Comparison of ENCODE assay signal across 24 cellular contexts in genomic region chr17:9079461-9080103, GRCh38. TPM values are rescaled to one million over a fixed set of nuclear protein-coding genes. Genes with fewer than 3 reads are reported as not detected.
A peak's percentile ranks its signal among the peaks of the same experiment; 100 is the strongest.
DNase-seq lines count a peak whose midpoint lies in the region; ATAC-seq and TF ChIP-seq lines count a peak whose summit lies in the region.
"Had no signal": no experiment of that assay in that cellular context is flagged by ENCODE, and none has a peak within 500 bp of the region (broad histone marks: within the 10 kb centered on the region; RNA-seq: fewer than 3 reads in every experiment).

No MANE protein-coding gene starts in this region.

- peaks cover 13% of the 10 kb centered on the region for H3K27me3 Mint-ChIP-seq in activated naive CD4-positive, alpha-beta T cell treated with anti-CD3 and anti-CD28 coated beads, Interleukin-2, amount 10 ng/mL, durations not matched to agents 7 days and 5 days
- no peaks in the 10 kb centered on the region for H3K27me3 Mint-ChIP-seq in activated T-helper 17 cell treated with anti-CD3 and anti-CD28 coated beads, Interleukin-2, amount 50 U/mL, for 72 hours

- H3K4me1 ChIP-seq in spleen = no peaks in the 10 kb centered on the region
- H3K4me1 ChIP-seq: left lung, psoas muscle had no signal

- H3K9me3 Mint-ChIP-seq in activated naive CD4-positive, alpha-beta T cell treated with anti-CD3 and anti-CD28 coated beads, Interleukin-2, amount 10 ng/mL, durations not matched to agents 7 days and 5 days = peaks cover 11% of the 10 kb centered on the region
- peaks cover 5 to 7% of the 10 kb centered on the region in 2 donors for H3K9me3 Mint-ChIP-seq in activated naive CD4-positive, alpha-beta T cell treated with anti-CD3 and anti-CD28 coated beads, Interleukin-2, amount 50 U/mL, for 72 hours
- peaks cover 4% of the 10 kb centered on the region for H3K9me3 Mint-ChIP-seq in activated T-helper 17 cell treated with anti-CD3 and anti-CD28 coated beads, Interleukin-2, amount 50 U/mL, for 72 hours

- peak; percentile 26 for DNase-seq in activated naive CD4-positive, alpha-beta T cell treated with anti-CD3 and anti-CD28 coated beads, Interleukin-2, amount 10 ng/mL, durations not matched to agents 7 days and 5 days
- no peak for DNase-seq in activated naive CD4-positive, alpha-beta T cell treated with anti-CD3 and anti-CD28 coated beads, Interleukin-2, amount 50 U/mL, for 72 hours (ENCODE audit: low spot score in 2 of 2)
- DNase-seq in GDM1 (lab: John Stamatoyannopoulos, UW) (peak; percentile 26), spleen (no peak), H4 (ENCODE audit: low spot score) (no peak), GM19238 (ENCODE audit: insufficient read length, low spot score) (no peak)
- no peak for DNase-seq in stimulated activated CD4-positive, alpha-beta T cell treated with anti-CD3 and anti-CD28 coated beads, Interleukin-4, amount 100 ng/mL, for 4 hours
- DNase-seq: activated effector memory CD4-positive, alpha-beta T cell treated with Interleukin-2 at 50 U/mL for 16 hours; cerebellar nuclear complex; COR-L47; effector CD4-positive, alpha-beta T cell; esophagus squamous epithelium; glutamatergic neuron; KBM-7; midbrain; NCI-H1048; NCI-H2081; psoas muscle; SHP77; stimulated activated CD4-positive, alpha-beta T cell treated with anti-CD3 and anti-CD28 coated beads, Interleukin-4, amount 100 ng/mL, for 24 hours had no signal

- H3K4me3 Mint-ChIP-seq in activated naive CD4-positive, alpha-beta T cell treated with anti-CD3 and anti-CD28 coated beads, Interleukin-2, amount 10 ng/mL, durations not matched to agents 7 days and 5 days = no peak overlapping the region
- no peak overlapping the region for H3K4me3 Mint-ChIP-seq in activated T-helper 17 cell treated with anti-CD3 and anti-CD28 coated beads, Interleukin-2, amount 50 U/mL, for 72 hours

- CTCF ChIA-PET in activated naive CD4-positive, alpha-beta T cell treated with anti-CD3 and anti-CD28 coated beads, Interleukin-2, amount 10 ng/mL, durations not matched to agents 7 days and 5 days (lab: Charles Lee) = no interaction called here

- intact Hi-C loops in spleen (cut with DNase I; ENCODE audit: low total_unique reads) = no loop called here

- H3K4me1 Mint-ChIP-seq in activated naive CD4-positive, alpha-beta T cell treated with anti-CD3 and anti-CD28 coated beads, Interleukin-2, amount 10 ng/mL, durations not matched to agents 7 days and 5 days = peaks cover 2% of the 10 kb centered on the region
- H3K4me1 Mint-ChIP-seq in activated T-helper 17 cell treated with anti-CD3 and anti-CD28 coated beads, Interleukin-2, amount 50 U/mL, for 72 hours = no peaks in the 10 kb centered on the region

- ATAC-seq in activated naive CD4-positive, alpha-beta T cell treated with anti-CD3 and anti-CD28 coated beads, Interleukin-2, amount 50 U/mL, for 72 hours = no peak
- no peak for ATAC-seq in activated T-helper 17 cell treated with anti-CD3 and anti-CD28 coated beads, Interleukin-2, amount 50 U/mL, for 72 hours (replicated peaks)
- ATAC-seq: left lung, psoas muscle had no signal

- peaks cover 0 to 10% (median 5%) of the 10 kb centered on the region in 8 donors for H3K9me3 ChIP-seq in spleen
- H3K9me3 ChIP-seq: esophagus squamous epithelium, psoas muscle had no signal

- no peaks in the 10 kb centered on the region for H3K36me3 ChIP-seq in spleen
- H3K36me3 ChIP-seq: esophagus squamous epithelium, left lung had no signal

- no peak for TF ChIP-seq CTCF in spleen (IDR thresholded peaks at IDR 0.05 in 8 of 11, conservative IDR thresholded peaks at IDR 0.05 in 3 of 11)

- H3K4me3 ChIP-seq in spleen = no peak overlapping the region
- H3K4me3 ChIP-seq: esophagus squamous epithelium, left lung, psoas muscle, skin epidermis had no signal

- H3K36me3 Mint-ChIP-seq in activated naive CD4-positive, alpha-beta T cell treated with anti-CD3 and anti-CD28 coated beads, Interleukin-2, amount 10 ng/mL, durations not matched to agents 7 days and 5 days = peaks cover 2% of the 10 kb centered on the region
- H3K36me3 Mint-ChIP-seq in activated naive CD4-positive, alpha-beta T cell treated with anti-CD3 and anti-CD28 coated beads, Interleukin-2, amount 50 U/mL, for 72 hours = peaks cover 0 to 6% of the 10 kb centered on the region in 2 donors
- no peaks in the 10 kb centered on the region for H3K36me3 Mint-ChIP-seq in activated T-helper 17 cell treated with anti-CD3 and anti-CD28 coated beads, Interleukin-2, amount 50 U/mL, for 72 hours (ENCODE audit: low read depth)

- H3K27ac ChIP-seq in spleen = peak overlapping the region in 6 of 8 donors; percentile 0 to 64 (median 50)
- H3K27ac ChIP-seq: psoas muscle had no signal

- TF ChIP-seq POLR2A in spleen (IDR thresholded peaks at IDR 0.05) = no peak

- 16 to 39% (median 22%) methylated on average over 4 of the region's 4 CpGs for WGBS in spleen, 5 donors

- H3K27me3 ChIP-seq in spleen (replicated peaks in 1 of 7) = peaks cover 0 to 6% (median 0%) of the 10 kb centered on the region in 7 donors
- H3K27me3 ChIP-seq: esophagus squamous epithelium, left lung had no signal

- H3K27ac Mint-ChIP-seq in activated naive CD4-positive, alpha-beta T cell treated with anti-CD3 and anti-CD28 coated beads, Interleukin-2, amount 10 ng/mL, durations not matched to agents 7 days and 5 days = peak overlapping the region; percentile 68
- H3K27ac Mint-ChIP-seq in activated naive CD4-positive, alpha-beta T cell treated with anti-CD3 and anti-CD28 coated beads, Interleukin-2, amount 50 U/mL, for 72 hours = peak overlapping the region in 1 of 2 donors; percentile 57
- peak overlapping the region; percentile 32 for H3K27ac Mint-ChIP-seq in activated T-helper 17 cell treated with anti-CD3 and anti-CD28 coated beads, Interleukin-2, amount 50 U/mL, for 72 hours

RNA-seq across cellular contexts. Expression of gene NTN1, which starts 58.3 kb away (rescaled TPM):
- 1 to 10 TPM in 1 of 2 donors, under 1 TPM in 1; 0.59 to 1.2 TPM for total RNA-seq in activated naive CD4-positive, alpha-beta T cell treated with anti-CD3 and anti-CD28 coated beads, Interleukin-2, amount 50 U/mL, for 72 hours
- under 1 TPM; 0.63 to 0.87 TPM for total RNA-seq in activated T-helper 17 cell treated with anti-CD3 and anti-CD28 coated beads, Interleukin-2, amount 50 U/mL, for 72 hours
- under 1 TPM in 5 of 7 donors, not detected in 2; 0.17 to 0.43 (median 0.23) TPM for total RNA-seq in spleen
- under 1 TPM; 0.07 to 0.38 (median 0.14) TPM for polyA plus RNA-seq in spleen
- 0.88 and 2.0 TPM in 2 replicates for total RNA-seq in H4 (2014; rRNA removed; shearing (Covaris generic))
- total RNA-seq: T-helper 1 cell treated with Interleukin-12 subunit alpha and Interleukin-12 subunit beta and Interleukin-4 antibody, amounts not matched to agents 30 ng/mL and 1 ng/mL, for 36 hours had no signal

Comparison
In these comparisons a context has a peak if more than half of its experiments do, and no peak if none do; other contexts are left out.
1. DNase-seq: peak in activated naive CD4-positive, alpha-beta T cell treated with anti-CD3 and anti-CD28 coated beads, Interleukin-2, amount 10 ng/mL, durations not matched to agents 7 days and 5 days (single experiment) and GDM1 (single experiment); none in activated naive CD4-positive, alpha-beta T cell treated with anti-CD3 and anti-CD28 coated beads, Interleukin-2, amount 50 U/mL, for 72 hours (0 of 2), spleen (single experiment), H4 (single experiment), stimulated activated CD4-positive, alpha-beta T cell treated with anti-CD3 and anti-CD28 coated beads, Interleukin-4, amount 100 ng/mL, for 4 hours (0 of 2) and GM19238 (single experiment).